8 cellular contexts compared by ENCODE assay signal in genomic region chr1:149103109-149104081, GRCh38. TPM values are rescaled to one million over a fixed set of nuclear protein-coding genes. Genes with fewer than 3 reads are reported as not detected.
DNase-seq lines count a peak whose midpoint lies in the region; ATAC-seq lines count a peak whose summit lies in the region.
"Not testable (repeated sequence)": the region's sequence is repeated elsewhere in the genome, so short reads cannot be mapped to it uniquely, and the experiment has no call there.

A gene with protein sequence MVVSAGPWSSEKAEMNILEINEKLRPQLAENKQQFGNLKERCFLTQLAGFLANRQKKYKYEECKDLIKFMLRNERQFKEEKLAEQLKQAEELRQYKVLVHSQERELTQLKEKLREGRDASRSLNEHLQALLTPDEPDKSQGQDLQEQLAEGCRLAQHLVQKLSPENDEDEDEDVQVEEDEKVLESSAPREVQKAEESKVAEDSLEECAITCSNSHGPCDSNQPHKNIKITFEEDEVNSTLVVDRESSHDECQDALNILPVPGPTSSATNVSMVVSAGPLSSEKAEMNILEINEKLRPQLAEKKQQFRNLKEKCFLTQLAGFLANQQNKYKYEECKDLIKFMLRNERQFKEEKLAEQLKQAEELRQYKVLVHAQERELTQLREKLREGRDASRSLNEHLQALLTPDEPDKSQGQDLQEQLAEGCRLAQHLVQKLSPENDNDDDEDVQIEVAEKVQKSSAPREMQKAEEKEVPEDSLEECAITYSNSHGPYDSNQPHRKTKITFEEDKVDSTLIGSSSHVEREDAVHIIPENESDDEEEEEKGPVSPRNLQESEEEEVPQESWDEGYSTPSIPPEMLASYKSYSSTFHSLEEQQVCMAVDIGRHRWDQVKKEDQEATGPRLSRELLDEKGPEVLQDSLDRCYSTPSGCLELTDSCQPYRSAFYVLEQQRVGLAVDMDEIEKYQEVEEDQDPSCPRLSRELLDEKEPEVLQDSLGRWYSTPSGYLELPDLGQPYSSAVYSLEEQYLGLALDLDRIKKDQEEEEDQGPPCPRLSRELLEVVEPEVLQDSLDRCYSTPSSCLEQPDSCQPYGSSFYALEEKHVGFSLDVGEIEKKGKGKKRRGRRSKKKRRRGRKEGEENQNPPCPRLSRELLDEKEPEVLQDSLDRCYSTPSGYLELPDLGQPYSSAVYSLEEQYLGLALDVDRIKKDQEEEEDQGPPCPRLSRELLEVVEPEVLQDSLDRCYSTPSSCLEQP (N-terminal part only) (minus strand): TSS chr1:149103551. CDS start chr1:149082139, 21,412 bp downstream.

- H3K4me1 Mint-ChIP-seq in IgD-negative memory B cell; activated naive CD4-positive, alpha-beta T cell treated with anti-CD3 and anti-CD28 coated beads, Interleukin-2, amount 10 ng/mL, durations not matched to agents 7 days and 5 days: not testable (repeated sequence)

- peak; percentile 62 for DNase-seq in Daoy (ENCODE audit: low read depth)
- peak; percentile 26 for DNase-seq in GOT3 (lab: John Stamatoyannopoulos, UW)
- peak; percentile 66 for DNase-seq in activated naive CD4-positive, alpha-beta T cell treated with anti-CD3 and anti-CD28 coated beads, Interleukin-2, amount 10 ng/mL, durations not matched to agents 7 days and 5 days
- DNase-seq in foreskin melanocyte, result peak; percentile 7
- peak; percentile 21 for DNase-seq in stimulated activated naive CD4-positive, alpha-beta T cell treated with Interleukin-2 at 50 U/mL for 16 hours (lab: John Stamatoyannopoulos, UW)

- H3K27me3 ChIP-seq in neuron (ENCODE audit: insufficient read depth, low read length), result not testable (repeated sequence)

- not testable (repeated sequence) for H2AFZ ChIP-seq in neuron (ENCODE audit: low read depth, low read length)

- H3K27ac Mint-ChIP-seq in IgD-negative memory B cell, result peak within 1 kb of the TSS; percentile 79 to 99 (median 95)
- H3K27ac Mint-ChIP-seq in activated naive CD4-positive, alpha-beta T cell treated with anti-CD3 and anti-CD28 coated beads, Interleukin-2, amount 10 ng/mL, durations not matched to agents 7 days and 5 days, result peak within 1 kb of the TSS; percentile 96

- H3K36me3 ChIP-seq in neuron (ENCODE audit: insufficient read depth, low read length), result not testable (repeated sequence)

- H3K4me1 ChIP-seq in neuron (ENCODE audit: insufficient read depth, low read length), result not testable (repeated sequence)

- H3K9me3 ChIP-seq in neuron (ENCODE audit: low read length), result not testable (repeated sequence)

- CTCF ChIA-PET in activated naive CD4-positive, alpha-beta T cell treated with anti-CD3 and anti-CD28 coated beads, Interleukin-2, amount 10 ng/mL, durations not matched to agents 7 days and 5 days (lab: Charles Lee), result not testable (repeated sequence)

- peak within 1 kb of the TSS; percentile 93 to 100 (median 98) for H3K4me3 Mint-ChIP-seq in IgD-negative memory B cell
- peak within 1 kb of the TSS; percentile 96 for H3K4me3 Mint-ChIP-seq in activated naive CD4-positive, alpha-beta T cell treated with anti-CD3 and anti-CD28 coated beads, Interleukin-2, amount 10 ng/mL, durations not matched to agents 7 days and 5 days

- not testable (repeated sequence) for H3K27me3 Mint-ChIP-seq in IgD-negative memory B cell; activated naive CD4-positive, alpha-beta T cell treated with anti-CD3 and anti-CD28 coated beads, Interleukin-2, amount 10 ng/mL, durations not matched to agents 7 days and 5 days

- not testable (repeated sequence) for H3K9me3 Mint-ChIP-seq in IgD-negative memory B cell; activated naive CD4-positive, alpha-beta T cell treated with anti-CD3 and anti-CD28 coated beads, Interleukin-2, amount 10 ng/mL, durations not matched to agents 7 days and 5 days

- not testable (repeated sequence) for H3K36me3 Mint-ChIP-seq in IgD-negative memory B cell; activated naive CD4-positive, alpha-beta T cell treated with anti-CD3 and anti-CD28 coated beads, Interleukin-2, amount 10 ng/mL, durations not matched to agents 7 days and 5 days

- ATAC-seq in SK-N-SH treated with all-trans-retinoic acid at 6 μM for 48 hours, result peak; percentile 99

- peak within 1 kb of the TSS; percentile 53 for H3K4me3 ChIP-seq in neuron (ENCODE audit: low read length)

RNA-seq across cellular contexts. Expression of the gene that starts here (rescaled TPM):
- total RNA-seq in Daoy (2014; rRNA removed; shearing (Covaris generic)), result 8.5 and 14.3 TPM in 2 replicates
- 7.7 TPM for polyA plus RNA-seq in IgD-negative memory B cell

Comparison
In these comparisons a context has a peak if more than half of its experiments do, and no peak if none do; other contexts are left out.
1. Peak in every context shown above with its lines: DNase-seq, ATAC-seq and H3K4me3 ChIP-seq.
2. DNase-seq: peak in every context shown above with its lines; median percentile 66 in activated naive CD4-positive, alpha-beta T cell treated with anti-CD3 and anti-CD28 coated beads, Interleukin-2, amount 10 ng/mL, durations not matched to agents 7 days and 5 days; 62 in Daoy; 26 in GOT3; 21 in stimulated activated naive CD4-positive, alpha-beta T cell treated with Interleukin-2 at 50 U/mL for 16 hours; 7 in foreskin melanocyte.